Comparison of ENCODE assay signal across 8 cellular contexts in genomic region chrX:120015145-120016067, GRCh38.
DNase-seq lines count a peak whose midpoint lies in the region; ATAC-seq and TF ChIP-seq lines count a peak whose summit lies in the region.

No MANE protein-coding gene starts in this region.

- no peaks in the 10 kb centered on the region for H3K36me3 Mint-ChIP-seq in T-cell

- ATAC-seq in T-cell (replicated peaks in 1 of 4) (no peak), left ventricle myocardium superior (peak; percentile 37)

- H3K9me3 Mint-ChIP-seq in T-cell: no peaks in the 10 kb centered on the region

- intact Hi-C loops in left ventricle myocardium superior (cut with micrococcal nuclease): no loop called here

- H3K27me3 Mint-ChIP-seq in T-cell: peaks cover 38 to 60% of the 10 kb centered on the region in 2 donors

- no peak for TF ChIP-seq CTCF in retinal pigment epithelial cell (conservative IDR thresholded peaks at IDR 0.05; ENCODE audit: low read depth, low read length)

- peak overlapping the region in 1 of 2 donors; percentile 15 for H3K27ac Mint-ChIP-seq in T-cell

- peak overlapping the region; percentile 8 for H3K4me3 ChIP-seq in retinal pigment epithelial cell (ENCODE audit: low read length)

- peak; percentile 43 for DNase-seq in DMS 273 (lab: John Stamatoyannopoulos, UW; ENCODE audit: unreplicated experiment)
- DNase-seq in DMS 273 treated with DMSO at 0.1 percent for 48 hours (lab: John Stamatoyannopoulos, UW): no peak
- DNase-seq in T-cell: no peak
- no peak for DNase-seq in left ventricle myocardium superior
- DNase-seq in retinal pigment epithelial cell (ENCODE audit: low read depth): no peak
- DNase-seq in NCI-H187 treated with DMSO at 0.1 percent for 48 hours (lab: John Stamatoyannopoulos, UW): no peak
- no peak for DNase-seq in activated effector memory CD4-positive, alpha-beta T cell treated with anti-CD3 and anti-CD28 coated beads, Interleukin-2, amount 50 U/mL, for 16 hours
- DNase-seq in DMS114 treated with DMSO at 0.1 percent for 48 hours (lab: John Stamatoyannopoulos, UW; ENCODE audit: unreplicated experiment): no peak

- POLR2A ChIA-PET in T-cell (lab: Charles Lee): no interaction called here

- CTCF ChIA-PET in T-cell (lab: Charles Lee): no interaction called here

- peaks cover 10 to 16% (median 13%) of the 10 kb centered on the region in 3 donors for H3K4me1 Mint-ChIP-seq in T-cell

- peak overlapping the region; percentile 59 to 74 (median 63) for H3K4me3 Mint-ChIP-seq in T-cell
